14 cellular contexts compared by ENCODE assay signal in genomic region chr3:134430950-134431445, GRCh38. TPM values are rescaled to one million over a fixed set of nuclear protein-coding genes. Genes with fewer than 3 reads are reported as not detected.
DNase-seq lines count a peak whose midpoint lies in the region; ATAC-seq and TF ChIP-seq lines count a peak whose summit lies in the region.
"Had no signal": no experiment of that assay in that cellular context is flagged by ENCODE, and none has a peak within 500 bp of the region (broad histone marks: within the 10 kb centered on the region; RNA-seq: fewer than 3 reads in every experiment).

No MANE protein-coding gene starts in this region.

- H3K27me3 ChIP-seq in right atrium auricular region, result no peaks in the 10 kb centered on the region
- H3K27me3 ChIP-seq: pancreas had no signal

- no peaks in the 10 kb centered on the region for H3K9me3 ChIP-seq in right atrium auricular region
- H3K9me3 ChIP-seq: pancreas had no signal

- no peak overlapping the region for H3K27ac ChIP-seq in right atrium auricular region
- H3K27ac ChIP-seq: pancreas had no signal

- DNase-seq in NCI-H1417 (lab: John Stamatoyannopoulos, UW) (peak; percentile 16 to 41 (median 40)), NCI-H1417 treated with DMSO at 0.1 percent for 48 hours (lab: John Stamatoyannopoulos, UW) (no peak), NCI-H2196 (lab: John Stamatoyannopoulos, UW; ENCODE audit: unreplicated experiment) (peak; percentile 49), glutamatergic neuron (no peak), right atrium auricular region (ENCODE audit: low spot score) (no peak)
- no peak for DNase-seq in activated T-cell treated with anti-CD3 and anti-CD28 coated beads, Interleukin-2, amount 50 U/mL, for 4 hours
- DNase-seq: CD8-positive, alpha-beta T cell; pancreas; stimulated activated CD4-positive, alpha-beta T cell treated with anti-CD3 and anti-CD28 coated beads, Interleukin-15, amount 100 ng/mL, for 24 hours had no signal

- no peak for TF ChIP-seq CTCF in glutamatergic neuron (IDR thresholded peaks at IDR 0.05; ENCODE audit: partially characterized antibody, unreplicated experiment)
- no peak for TF ChIP-seq CTCF in right atrium auricular region (IDR thresholded peaks at IDR 0.05)

- H3K4me3 ChIP-seq in right atrium auricular region, result no peak overlapping the region
- H3K4me3 ChIP-seq: pancreas had no signal

- ATAC-seq in HG02840 (IDR thresholded peaks at IDR 0.05; ENCODE audit: low FRiP score, unreplicated experiment) (peak; percentile 58), HG03565 (IDR thresholded peaks at IDR 0.05; ENCODE audit: unreplicated experiment) (no peak)
- ATAC-seq in activated T-cell treated with anti-CD3 and anti-CD28 coated beads, Interleukin-2, amount 50 U/mL, for 4 hours, result no peak
- ATAC-seq: CD8-positive, alpha-beta T cell; pancreas; WTC11 had no signal

- no peaks in the 10 kb centered on the region for H3K36me3 Mint-ChIP-seq in glutamatergic neuron (ENCODE audit: unreplicated experiment)
- no peaks in the 10 kb centered on the region for H3K36me3 Mint-ChIP-seq in activated T-cell treated with anti-CD3 and anti-CD28 coated beads, Interleukin-2, amount 50 U/mL, for 4 hours (ENCODE audit: insufficient read depth)
- H3K36me3 Mint-ChIP-seq: activated naive CD8-positive, alpha-beta T cell; CD8-positive, alpha-beta T cell; WTC11 had no signal

- H3K27ac Mint-ChIP-seq in glutamatergic neuron (ENCODE audit: unreplicated experiment), result peak overlapping the region; percentile 71
- H3K27ac Mint-ChIP-seq: activated naive CD8-positive, alpha-beta T cell; CD8-positive, alpha-beta T cell; WTC11 had no signal

- peak overlapping the region; percentile 57 for H3K4me3 Mint-ChIP-seq in glutamatergic neuron (ENCODE audit: unreplicated experiment)
- no peak overlapping the region for H3K4me3 Mint-ChIP-seq in activated T-cell treated with anti-CD3 and anti-CD28 coated beads, Interleukin-2, amount 50 U/mL, for 4 hours
- H3K4me3 Mint-ChIP-seq: activated naive CD8-positive, alpha-beta T cell; CD8-positive, alpha-beta T cell; central memory CD8-positive, alpha-beta T cell; WTC11 had no signal

- H3K4me1 ChIP-seq in right atrium auricular region, result no peaks in the 10 kb centered on the region
- H3K4me1 ChIP-seq: pancreas had no signal

- H3K27me3 Mint-ChIP-seq in glutamatergic neuron (ENCODE audit: unreplicated experiment), result peaks cover 3% of the 10 kb centered on the region
- peaks cover 9% of the 10 kb centered on the region for H3K27me3 Mint-ChIP-seq in activated T-cell treated with anti-CD3 and anti-CD28 coated beads, Interleukin-2, amount 50 U/mL, for 4 hours (ENCODE audit: low read depth)

- H3K9me3 Mint-ChIP-seq in glutamatergic neuron (ENCODE audit: unreplicated experiment), result peaks cover 12% of the 10 kb centered on the region
- no peaks in the 10 kb centered on the region for H3K9me3 Mint-ChIP-seq in activated T-cell treated with anti-CD3 and anti-CD28 coated beads, Interleukin-2, amount 50 U/mL, for 4 hours
- H3K9me3 Mint-ChIP-seq: central memory CD8-positive, alpha-beta T cell; WTC11 had no signal

- peaks cover 20% of the 10 kb centered on the region for H3K4me1 Mint-ChIP-seq in glutamatergic neuron (ENCODE audit: low read depth, unreplicated experiment)
- no peaks in the 10 kb centered on the region for H3K4me1 Mint-ChIP-seq in activated T-cell treated with anti-CD3 and anti-CD28 coated beads, Interleukin-2, amount 50 U/mL, for 4 hours (ENCODE audit: low read depth)
- H3K4me1 Mint-ChIP-seq: central memory CD8-positive, alpha-beta T cell had no signal

- H3K36me3 ChIP-seq in right atrium auricular region, result no peaks in the 10 kb centered on the region
- H3K36me3 ChIP-seq: pancreas had no signal

RNA-seq across cellular contexts. Expression of gene ANAPC13, which starts 54.8 kb away (rescaled TPM):
- 70.0 TPM for total RNA-seq in glutamatergic neuron (ENCODE audit: unreplicated experiment)
- total RNA-seq in activated T-cell treated with anti-CD3 and anti-CD28 coated beads, Interleukin-2, amount 50 U/mL, for 4 hours, result 10 to 100 TPM; 44.1 to 47.6 (median 47.1) TPM
- 100 to 1,000 TPM in 1 of 2 donors, 10 to 100 TPM in 1; 67.8 to 110 TPM for total RNA-seq in right atrium auricular region

RNA-seq across cellular contexts. Expression of gene CEP63, which starts 54.9 kb away (rescaled TPM):
- total RNA-seq in glutamatergic neuron (ENCODE audit: unreplicated experiment) (37.8 TPM), right atrium auricular region (10 to 100 TPM; 16.1 to 27.8 TPM)
- 10 to 100 TPM; 15.6 to 18.3 (median 17.6) TPM for total RNA-seq in activated T-cell treated with anti-CD3 and anti-CD28 coated beads, Interleukin-2, amount 50 U/mL, for 4 hours

RNA-seq across cellular contexts. Expression of gene AMOTL2, which starts 56.8 kb away (rescaled TPM):
- total RNA-seq in glutamatergic neuron (ENCODE audit: unreplicated experiment), result 38.1 TPM
- total RNA-seq in activated T-cell treated with anti-CD3 and anti-CD28 coated beads, Interleukin-2, amount 50 U/mL, for 4 hours, result under 1 TPM; 0.16 to 0.87 (median 0.20) TPM
- total RNA-seq in right atrium auricular region, result 100 to 1,000 TPM in 1 of 2 donors, 10 to 100 TPM in 1; 62.3 to 119 TPM
- total RNA-seq: CD8-positive, alpha-beta T cell had no signal

Comparison
In these comparisons a context has a peak if more than half of its experiments do, and no peak if none do; other contexts are left out.
1. DNase-seq: peak in NCI-H1417 (3 of 3) and NCI-H2196 (single experiment); none in NCI-H1417 treated with DMSO at 0.1 percent for 48 hours (single experiment), glutamatergic neuron (single experiment), activated T-cell treated with anti-CD3 and anti-CD28 coated beads, Interleukin-2, amount 50 U/mL, for 4 hours (single experiment) and right atrium auricular region (single experiment).
2. RNA of gene AMOTL2, which starts 56.8 kb away (total RNA-seq): 62.3 to 119 TPM in right atrium auricular region and 38.1 TPM in glutamatergic neuron (single experiment); 0.16 to 0.87 TPM in activated T-cell treated with anti-CD3 and anti-CD28 coated beads, Interleukin-2, amount 50 U/mL, for 4 hours; every median in the first group is over 10 times any median in the second.